ENCODE assay signal across 28 cellular contexts in the genomic region with DNA sequence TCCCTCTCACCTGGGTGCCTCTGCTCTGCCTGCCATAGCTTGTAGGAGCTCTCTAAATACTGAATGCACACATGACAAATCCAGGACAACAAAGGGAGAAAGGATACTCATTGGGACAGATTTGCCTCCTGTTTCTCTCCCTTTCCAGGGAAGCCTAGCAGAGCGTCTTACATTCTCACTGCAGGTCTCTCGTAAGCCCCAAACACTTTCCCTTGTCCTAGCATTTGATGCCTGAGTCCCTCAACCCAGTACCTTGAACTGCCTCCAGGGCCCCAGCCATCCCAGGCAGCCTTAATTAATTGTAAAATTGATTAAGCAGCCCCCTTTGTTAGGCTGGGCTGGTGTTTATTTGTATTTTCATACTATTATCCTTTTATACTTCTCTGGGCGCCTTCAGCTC.
DNase-seq lines count a peak whose midpoint lies in the region; ATAC-seq and TF ChIP-seq lines count a peak whose summit lies in the region.
"Had no signal": no experiment of that assay in that cellular context is flagged by ENCODE, and none has a peak within 500 bp of the region (broad histone marks: within the 10 kb centered on the region; RNA-seq: fewer than 3 reads in every experiment).

No MANE protein-coding gene starts in this region.

- H3K79me2 ChIP-seq in neural cell (replicated peaks; ENCODE audit: insufficient read depth, low read length) = no peaks in the 10 kb centered on the region

- H3K4me2 ChIP-seq in neural cell (ENCODE audit: low read length) = no peak overlapping the region
- H3K4me2 ChIP-seq: KMS-11 had no signal

- H3K27ac ChIP-seq in neural cell (ENCODE audit: low read length) (peak overlapping the region; percentile 59), thoracic aorta (peak overlapping the region; percentile 18 to 33)
- H3K27ac ChIP-seq: coronary artery, KMS-11 had no signal

- no peak for ATAC-seq in thoracic aorta (ENCODE audit: insufficient number of reproducible peaks, low FRiP score, low read depth)
- ATAC-seq: activated naive CD4-positive, alpha-beta T cell treated with anti-CD3 and anti-CD28 coated beads, Interleukin-2, amount 50 U/mL, for 72 hours; esophagus mucosa; GM12878; Panc1; sciatic nerve; stimulated activated memory B cell treated with anti-CD40 and anti-IgM and Interleukin-4, amounts not matched to agents 10 μg/mL and 1 μg/mL and 100 μg/mL, for 72 hours had no signal

- H3K27me3 ChIP-seq in neural cell (ENCODE audit: insufficient read depth, low read depth, low read length) (no peaks in the 10 kb centered on the region), thoracic aorta (replicated peaks; ENCODE audit: insufficient read depth) (no peaks in the 10 kb centered on the region)

- H3K4me1 ChIP-seq in thoracic aorta (ENCODE audit: control insufficient read depth in 1 of 2, low read depth in 2 of 2) = peaks cover 4 to 15% of the 10 kb centered on the region in 2 donors

- H3K9me2 ChIP-seq in neural cell (ENCODE audit: insufficient read depth, low read length) = no peaks in the 10 kb centered on the region

- DNase-seq in NCI-H146 (lab: John Stamatoyannopoulos, UW) (peak; percentile 22), NCI-H146 treated with DMSO at 0.1 percent for 48 hours (lab: John Stamatoyannopoulos, UW; ENCODE audit: unreplicated experiment) (no peak), thoracic aorta (ENCODE audit: low spot score) (no peak), foreskin melanocyte (no peak), GF-D8 (lab: John Stamatoyannopoulos, UW) (no peak), SIG-M5 treated with dmso at 0.1 percent for 504 hours (lab: John Stamatoyannopoulos, UW; ENCODE audit: unreplicated experiment) (no peak)
- DNase-seq: activated CD4-positive, alpha-beta memory T cell treated with anti-CD3 and anti-CD28 coated beads, Interleukin-2, amount 10 ng/mL, durations not matched to agents 7 days and 5 days; activated CD4-positive, CD25-positive, alpha-beta regulatory T cell; CD4-positive, alpha-beta T cell; MM.1S; NCI-H1436; NCI-H2171; NCI-H524 treated with DMSO at 0.1 percent for 48 hours; nephron progenitor cell; SIG-M5; stimulated activated CD4-positive, alpha-beta T cell treated with anti-CD3 and anti-CD28 coated beads, Interleukin-4, amount 100 ng/mL, for 4 hours had no signal

- H3F3A ChIP-seq in neural cell (ENCODE audit: insufficient read depth, low read length, poor library complexity, severe bottlenecking) = no peaks in the 10 kb centered on the region

- H3K36me3 ChIP-seq in neural cell (ENCODE audit: insufficient read depth, low read length) (no peaks in the 10 kb centered on the region), thoracic aorta (no peaks in the 10 kb centered on the region)

- TF ChIP-seq RAD21 in neural cell (conservative IDR thresholded peaks at IDR 0.05) = no peak

- TF ChIP-seq EP300 in neural cell (conservative IDR thresholded peaks at IDR 0.05; ENCODE audit: poor library complexity, severe bottlenecking) = no peak

- TF ChIP-seq CTCF in brain (conservative IDR thresholded peaks at IDR 0.05) (no peak), neural cell (IDR thresholded peaks at IDR 0.05; ENCODE audit: poor library complexity, severe bottlenecking) (no peak), thoracic aorta (IDR thresholded peaks at IDR 0.05) (no peak)

- H3K4me1 Mint-ChIP-seq in brain = peaks cover 56% of the 10 kb centered on the region
- H3K4me1 Mint-ChIP-seq: activated CD4-positive, alpha-beta memory T cell treated with anti-CD3 and anti-CD28 coated beads, Interleukin-2, amount 10 ng/mL, durations not matched to agents 7 days and 5 days had no signal

- H4K20me1 ChIP-seq in neural cell (ENCODE audit: insufficient read depth) = no peaks in the 10 kb centered on the region

- peak overlapping the region; percentile 25 for H2AFZ ChIP-seq in neural cell (ENCODE audit: low read depth, low read length)

- H3K9me3 ChIP-seq in neural cell (ENCODE audit: low read length) = no peaks in the 10 kb centered on the region
- H3K9me3 ChIP-seq in thoracic aorta = no peaks in the 10 kb centered on the region

- no peaks in the 10 kb centered on the region for H3K36me3 Mint-ChIP-seq in brain
- H3K36me3 Mint-ChIP-seq: activated naive CD4-positive, alpha-beta T cell treated with anti-CD3 and anti-CD28 coated beads, Interleukin-2, amount 50 U/mL, for 72 hours; stimulated activated memory B cell treated with anti-CD40 and anti-IgM and Interleukin-4, amounts not matched to agents 10 μg/mL and 1 μg/mL and 100 μg/mL, for 72 hours had no signal

- H3K27me3 Mint-ChIP-seq in brain = peaks cover 3% of the 10 kb centered on the region

- H3K4me3 ChIP-seq in neural cell (ENCODE audit: low read length) (no peak overlapping the region), thoracic aorta (no peak overlapping the region)
- H3K4me3 ChIP-seq: coronary artery, GM12878, lung had no signal

- H3K27ac Mint-ChIP-seq in brain = peak overlapping the region; percentile 65 to 91 (median 82)
- H3K27ac Mint-ChIP-seq: activated CD4-positive, alpha-beta memory T cell treated with anti-CD3 and anti-CD28 coated beads, Interleukin-2, amount 10 ng/mL, durations not matched to agents 7 days and 5 days; activated T-helper 2 cell treated with anti-CD3 and anti-CD28 coated beads, Interferon-gamma antibody, Interleukin-2, Interleukin-4, amounts not matched to agents 10 μg/mL and 5 μg/mL and 100 μg/mL, durations not matched to agents 14 hours and 24 hours and 36 hours; CD4-positive, alpha-beta T cell; nephron progenitor cell; stimulated activated memory B cell treated with anti-CD40 and anti-IgM and Interleukin-4, amounts not matched to agents 10 μg/mL and 1 μg/mL and 100 μg/mL, for 72 hours had no signal

- H3K4me3 Mint-ChIP-seq in brain = no peak overlapping the region
- H3K4me3 Mint-ChIP-seq: activated CD4-positive, alpha-beta memory T cell treated with anti-CD3 and anti-CD28 coated beads, Interleukin-2, amount 10 ng/mL, durations not matched to agents 7 days and 5 days; CD4-positive, alpha-beta T cell; nephron progenitor cell; stimulated activated memory B cell treated with anti-CD40 and anti-IgM and Interleukin-4, amounts not matched to agents 10 μg/mL and 1 μg/mL and 100 μg/mL, for 72 hours had no signal

- H3K9ac ChIP-seq in neural cell (ENCODE audit: low read length) = peak overlapping the region; percentile 45
- H3K9ac ChIP-seq: KMS-11 had no signal

- peaks cover 0 to 5% (median 0%) of the 10 kb centered on the region in 5 experiments for H3K9me3 Mint-ChIP-seq in brain
- H3K9me3 Mint-ChIP-seq: activated CD4-positive, alpha-beta memory T cell treated with anti-CD3 and anti-CD28 coated beads, Interleukin-2, amount 10 ng/mL, durations not matched to agents 7 days and 5 days; activated naive CD4-positive, alpha-beta T cell treated with anti-CD3 and anti-CD28 coated beads, Interleukin-2, amount 50 U/mL, for 72 hours; activated T-helper 2 cell treated with anti-CD3 and anti-CD28 coated beads, Interferon-gamma antibody, Interleukin-2, Interleukin-4, amounts not matched to agents 10 μg/mL and 5 μg/mL and 100 μg/mL, durations not matched to agents 14 hours and 24 hours and 36 hours; CD4-positive, alpha-beta T cell; nephron progenitor cell had no signal

TF ChIP-seq in neural cell, 6 proteins besides CTCF, POLR2A, EP300 and RAD21:
- TF ChIP-seq TAF1 (IDR thresholded peaks at IDR 0.05; ENCODE audit: low read depth) (peak; percentile 28), POLR2AphosphoS5 (IDR thresholded peaks at IDR 0.05) (no peak), MXI1 (conservative IDR thresholded peaks at IDR 0.05; ENCODE audit: poor library complexity, severe bottlenecking) (no peak), SMC3 (conservative IDR thresholded peaks at IDR 0.05; ENCODE audit: poor library complexity) (peak; percentile 27)
